8 cellular contexts compared by ENCODE assay signal in genomic region chr7:33107136-33108066, GRCh38. TPM values are rescaled to one million over a fixed set of nuclear protein-coding genes. Genes with fewer than 3 reads are reported as not detected.
DNase-seq lines count a peak whose midpoint lies in the region; ATAC-seq and TF ChIP-seq lines count a peak whose summit lies in the region.

No MANE protein-coding gene starts in this region.

- TF ChIP-seq POLR2A in transverse colon (IDR thresholded peaks at IDR 0.05), result no peak

- DNase-seq in D341Med (ENCODE audit: low spot score), result peak; percentile 61
- peak; percentile 33 for DNase-seq in HuH-7 (ENCODE audit: low spot score)
- DNase-seq in SK-N-MC (ENCODE audit: low read depth, low spot score), result no peak
- DNase-seq in coronary artery (ENCODE audit: low spot score), result no peak
- no peak for DNase-seq in lower lobe of right lung
- peak; percentile 32 for DNase-seq in transverse colon

- H3K27ac ChIP-seq in SK-N-MC (no peak overlapping the region), coronary artery (no peak overlapping the region), lower lobe of right lung (no peak overlapping the region), transverse colon (peak overlapping the region in 1 of 4 donors; percentile 92)

- in situ Hi-C loops in transverse colon (cut with MboI; ENCODE audit: low pct_ligation_motif_present in 1 of 4, low pct_unique_long_range_greater_than_20kb in 1 of 4, low sequenced_read_pairs in 3 of 4), result loop anchor here in 1 of 4 donors (25.0 kb wide), 1 partner anchor 620 kb away; the partner anchor contains the start of genes AVL9 and LSM5

- H3K9me3 ChIP-seq in SK-N-MC (ENCODE audit: low read depth, low read length), result no peaks in the 10 kb centered on the region
- no peaks in the 10 kb centered on the region for H3K9me3 ChIP-seq in lower lobe of right lung
- no peaks in the 10 kb centered on the region for H3K9me3 ChIP-seq in transverse colon

- peak overlapping the region; percentile 86 for H3K4me3 ChIP-seq in SK-N-MC
- H3K4me3 ChIP-seq in coronary artery, result peak overlapping the region; percentile 78
- H3K4me3 ChIP-seq in lower lobe of right lung, result peak overlapping the region; percentile 97
- peak overlapping the region in 1 of 4 donors; percentile 100 for H3K4me3 ChIP-seq in transverse colon

- TF ChIP-seq CTCF in coronary artery (IDR thresholded peaks at IDR 0.05), result no peak
- peak; percentile 52 for TF ChIP-seq CTCF in lower lobe of right lung (IDR thresholded peaks at IDR 0.05)
- peak in 4 of 5 experiments; percentile 12 to 36 (median 13) for TF ChIP-seq CTCF in transverse colon (IDR thresholded peaks at IDR 0.05)

- H3K27me3 ChIP-seq in lower lobe of right lung (ENCODE audit: low read depth), result no peaks in the 10 kb centered on the region
- H3K27me3 ChIP-seq in transverse colon, result no peaks in the 10 kb centered on the region

- 12 to 50% methylated on average over 3 to 7 of the region's 7 CpGs for WGBS in transverse colon (ENCODE audit: low coverage in 1 of 2), 2 donors

- peaks cover 31% of the 10 kb centered on the region for H3K4me1 ChIP-seq in lower lobe of right lung
- H3K4me1 ChIP-seq in transverse colon, result peaks cover 17 to 47% (median 23%) of the 10 kb centered on the region in 4 donors

- peaks cover 19% of the 10 kb centered on the region for H3K36me3 ChIP-seq in SK-N-MC (ENCODE audit: insufficient read depth, low read length)
- H3K36me3 ChIP-seq in lower lobe of right lung, result peaks cover 16% of the 10 kb centered on the region
- H3K36me3 ChIP-seq in transverse colon, result peaks cover 0 to 11% (median 5%) of the 10 kb centered on the region in 4 donors

- TF ChIP-seq EP300 in transverse colon (IDR thresholded peaks at IDR 0.05; ENCODE audit: low read depth), result no peak

- ATAC-seq in GM19372 (IDR thresholded peaks at IDR 0.05; ENCODE audit: low read depth, unreplicated experiment) (peak; percentile 36), lower lobe of right lung (peak; percentile 19 to 47), GM19023 (IDR thresholded peaks at IDR 0.05; ENCODE audit: unreplicated experiment) (no peak)

- intact Hi-C loops in lower lobe of right lung (cut with DNase I) (no loop called here), transverse colon (cut with DNase I; ENCODE audit: low total_unique reads) (no loop called here)

- peak overlapping the region; percentile 87 for H3K9ac ChIP-seq in SK-N-MC (ENCODE audit: insufficient read length)

RNA-seq across cellular contexts. Expression of gene RP9, which starts 1.8 kb away (rescaled TPM):
- total RNA-seq in lower lobe of right lung (11.6 TPM), transverse colon (10 to 100 TPM in 3 of 4 donors, 1 to 10 TPM in 1; 2.0 to 55.7 (median 14.6) TPM)

RNA-seq across cellular contexts. Expression of gene BBS9, which starts 22.0 kb away (rescaled TPM):
- total RNA-seq in lower lobe of right lung (28.4 TPM), transverse colon (10 to 100 TPM in 3 of 4 donors, 1 to 10 TPM in 1; 8.6 to 22.5 (median 15.8) TPM)

RNA-seq across cellular contexts. Expression of gene NT5C3A, which starts 44.8 kb away (rescaled TPM):
- total RNA-seq in lower lobe of right lung, result 30.3 TPM
- 100 to 1,000 TPM in 1 of 4 donors, 10 to 100 TPM in 2, 1 to 10 TPM in 1; 9.0 to 115 (median 55.7) TPM for total RNA-seq in transverse colon

Comparison
In these comparisons a context has a peak if more than half of its experiments do, and no peak if none do; other contexts are left out.
1. DNase-seq: peak in D341Med (single experiment), HuH-7 (single experiment) and transverse colon (single experiment); none in SK-N-MC (single experiment), coronary artery (single experiment) and lower lobe of right lung (single experiment).